In genomic region chr11:128837627-128838026, GRCh38 we compare ENCODE assay signal across 14 cellular contexts. TPM values are rescaled to one million over a fixed set of nuclear protein-coding genes. Genes with fewer than 3 reads are reported as not detected.
DNase-seq lines count a peak whose midpoint lies in the region; ATAC-seq and TF ChIP-seq lines count a peak whose summit lies in the region.
"Had no signal": no experiment of that assay in that cellular context is flagged by ENCODE, and none has a peak within 500 bp of the region (broad histone marks: within the 10 kb centered on the region; RNA-seq: fewer than 3 reads in every experiment).

No MANE protein-coding gene starts in this region.

- peak; percentile 58 for DNase-seq in cardiac septum (ENCODE audit: low spot score)
- DNase-seq in Right ventricle myocardium superior, result no peak
- DNase-seq in activated CD8-positive, alpha-beta T cell treated with anti-CD3 and anti-CD28 coated beads for 36 hours, result peak; percentile 30
- peak; percentile 32 to 36 (median 35) for DNase-seq in immature natural killer cell
- no peak for DNase-seq in foreskin melanocyte
- DNase-seq in SK-N-SH, result no peak
- DNase-seq: esophagus squamous epithelium; NCI-H1092 treated with DMSO at 0.1 percent for 48 hours; stimulated activated CD4-positive, alpha-beta T cell treated with anti-CD3 and anti-CD28 coated beads, Interleukin-4, amount 100 ng/mL, for 1 hour; stimulated activated naive CD4-positive, alpha-beta T cell had no signal

- 84% methylated on average over 4 of the region's 4 CpGs for WGBS in SK-N-SH (ENCODE audit: low lambda C conversion rate)

- no peaks in the 10 kb centered on the region for H3K9me2 ChIP-seq in SK-N-SH

- no peak overlapping the region for H2AFZ ChIP-seq in SK-N-SH (ENCODE audit: low read depth)

- TF ChIP-seq CTCF in activated CD8-positive, alpha-beta T cell treated with anti-CD3 and anti-CD28 coated beads for 36 hours (IDR thresholded peaks at IDR 0.05), result no peak
- TF ChIP-seq CTCF in SK-N-SH (IDR thresholded peaks at IDR 0.05), result no peak

- peaks cover 22% of the 10 kb centered on the region for H3K4me1 Mint-ChIP-seq in activated CD8-positive, alpha-beta T cell treated with anti-CD3 and anti-CD28 coated beads for 36 hours (ENCODE audit: low read depth)
- peaks cover 48 to 58% of the 10 kb centered on the region in 2 donors for H3K4me1 Mint-ChIP-seq in immature natural killer cell

- no peaks in the 10 kb centered on the region for H3K36me3 Mint-ChIP-seq in activated CD8-positive, alpha-beta T cell treated with anti-CD3 and anti-CD28 coated beads for 36 hours (ENCODE audit: low read depth)
- peaks cover 0 to 15% (median 14%) of the 10 kb centered on the region in 3 donors for H3K36me3 Mint-ChIP-seq in immature natural killer cell

- no peak overlapping the region for H3K27ac ChIP-seq in SK-N-SH (ENCODE audit: low read depth in 2 of 2, low read length in 1 of 2)

- H3K9me3 Mint-ChIP-seq in activated CD8-positive, alpha-beta T cell treated with anti-CD3 and anti-CD28 coated beads for 36 hours, result no peaks in the 10 kb centered on the region
- H3K9me3 Mint-ChIP-seq in immature natural killer cell, result no peaks in the 10 kb centered on the region
- H3K9me3 Mint-ChIP-seq: central memory CD8-positive, alpha-beta T cell had no signal

- H3K36me3 ChIP-seq in SK-N-SH (replicated peaks in 1 of 2; ENCODE audit: control insufficient read depth in 1 of 2, insufficient read depth in 2 of 2, low read length in 1 of 2), result no peaks in the 10 kb centered on the region
- H3K36me3 ChIP-seq: esophagus squamous epithelium had no signal

- no peak overlapping the region for H3K27ac Mint-ChIP-seq in activated CD8-positive, alpha-beta T cell treated with anti-CD3 and anti-CD28 coated beads for 36 hours
- H3K27ac Mint-ChIP-seq in immature natural killer cell, result peak overlapping the region in 2 of 6 donors; percentile 41 to 57

- H3K4me3 ChIP-seq in SK-N-SH (ENCODE audit: low read depth in 2 of 2, low read length in 1 of 2), result no peak overlapping the region
- H3K4me3 ChIP-seq: esophagus squamous epithelium had no signal

- no peak for TF ChIP-seq RAD21 in SK-N-SH (IDR thresholded peaks at IDR 0.05; ENCODE audit: low read length)

- CTCF ChIA-PET in activated CD8-positive, alpha-beta T cell treated with anti-CD3 and anti-CD28 coated beads for 36 hours (lab: Charles Lee), result interaction anchor here (0.7 to 1.1 kb wide), 2 partner anchors 11 to 170 kb away, joined by 3 to 4 read pairs; no protein-coding TSS in a partner anchor
- CTCF ChIA-PET in SK-N-SH (lab: Yijun Ruan, JAX), result interaction anchor here (1.4 to 1.9 kb wide), 2 partner anchors 666 to 680 kb away, joined by 3 to 8 read pairs; no protein-coding TSS in a partner anchor

- TF ChIP-seq EP300 in SK-N-SH (IDR thresholded peaks at IDR 0.05; ENCODE audit: borderline replicate concordance in 1 of 2, low read depth in 1 of 2, low read length in 1 of 2), result no peak

- H3K4me2 ChIP-seq in SK-N-SH, result no peak overlapping the region

- H3K4me1 ChIP-seq in SK-N-SH (ENCODE audit: control insufficient read depth in 1 of 2, insufficient read depth in 2 of 2, low read depth in 1 of 2, low read length in 1 of 2), result no peaks in the 10 kb centered on the region

- intact Hi-C loops in cardiac septum (cut with DNase I), result loop anchor here (10.0 kb wide), 1 partner anchor 543 kb away; no protein-coding TSS in a partner anchor
- intact Hi-C loops in Right ventricle myocardium superior (cut with DNase I), result no loop called here
- intact Hi-C loops in activated CD8-positive, alpha-beta T cell treated with anti-CD3 and anti-CD28 coated beads for 36 hours (cut with micrococcal nuclease), result loop anchor here (10.0 kb wide), 1 partner anchor 553 kb away; no protein-coding TSS in a partner anchor

- H3K27me3 Mint-ChIP-seq in activated CD8-positive, alpha-beta T cell treated with anti-CD3 and anti-CD28 coated beads for 36 hours, result no peaks in the 10 kb centered on the region
- peaks cover 0 to 6% (median 2%) of the 10 kb centered on the region in 3 donors for H3K27me3 Mint-ChIP-seq in immature natural killer cell (ENCODE audit: low read depth in 3 of 3)
- H3K27me3 Mint-ChIP-seq: central memory CD8-positive, alpha-beta T cell had no signal

- no peaks in the 10 kb centered on the region for H3F3A ChIP-seq in SK-N-SH (replicated peaks; ENCODE audit: insufficient read depth)

- H3K9ac ChIP-seq in SK-N-SH, result no peak overlapping the region

- no peak overlapping the region for H3K4me3 Mint-ChIP-seq in activated CD8-positive, alpha-beta T cell treated with anti-CD3 and anti-CD28 coated beads for 36 hours
- peak overlapping the region in 4 of 5 donors; percentile 23 to 39 (median 34) for H3K4me3 Mint-ChIP-seq in immature natural killer cell
- H3K4me3 Mint-ChIP-seq: central memory CD8-positive, alpha-beta T cell had no signal

- ATAC-seq in Right ventricle myocardium superior (ENCODE audit: poor library complexity), result no peak
- no peak for ATAC-seq in activated CD8-positive, alpha-beta T cell treated with anti-CD3 and anti-CD28 coated beads for 36 hours
- no peak for ATAC-seq in HG03039 (IDR thresholded peaks at IDR 0.05; ENCODE audit: unreplicated experiment)
- ATAC-seq in HG02678 (IDR thresholded peaks at IDR 0.05; ENCODE audit: unreplicated experiment), result no peak

- no peaks in the 10 kb centered on the region for H4K20me1 ChIP-seq in SK-N-SH (ENCODE audit: insufficient read depth)

- H3K79me2 ChIP-seq in SK-N-SH (ENCODE audit: insufficient read depth), result no peaks in the 10 kb centered on the region

- POLR2A ChIA-PET in activated CD8-positive, alpha-beta T cell treated with anti-CD3 and anti-CD28 coated beads for 36 hours (lab: Charles Lee), result no interaction called here
- POLR2A ChIA-PET in SK-N-SH (lab: Yijun Ruan, JAX), result interaction anchor here (0.6 kb wide), 1 partner anchor 730 kb away, joined by 3 read pairs; no protein-coding TSS in a partner anchor

- H3K9me3 ChIP-seq in SK-N-SH, result no peaks in the 10 kb centered on the region
- H3K9me3 ChIP-seq: esophagus squamous epithelium had no signal

- H3K27me3 ChIP-seq in SK-N-SH (ENCODE audit: insufficient read depth), result no peaks in the 10 kb centered on the region

TF ChIP-seq in SK-N-SH, 30 proteins besides CTCF, POLR2A, EP300 and RAD21 (continues in another document):
- TF ChIP-seq MXI1 (IDR thresholded peaks at IDR 0.05; ENCODE audit: low read depth, low read length) (no peak), NRF1 (IDR thresholded peaks at IDR 0.05; ENCODE audit: low read depth, low read length) (no peak), JUND (IDR thresholded peaks at IDR 0.05) (no peak), NFIC (IDR thresholded peaks at IDR 0.05; ENCODE audit: borderline replicate concordance) (no peak), ZBTB33 (IDR thresholded peaks at IDR 0.05; ENCODE audit: borderline replicate concordance, low read depth) (no peak), RCOR1 (IDR thresholded peaks at IDR 0.05; ENCODE audit: low read length) (no peak), SMC3 (IDR thresholded peaks at IDR 0.05; ENCODE audit: low read depth, low read length) (no peak), TEAD4 (IDR thresholded peaks at IDR 0.05; ENCODE audit: borderline replicate concordance, insufficient read depth) (no peak), FOSL2 (IDR thresholded peaks at IDR 0.05; ENCODE audit: borderline replicate concordance, low read depth) (no peak)
- TF ChIP-seq, protein P1, sequence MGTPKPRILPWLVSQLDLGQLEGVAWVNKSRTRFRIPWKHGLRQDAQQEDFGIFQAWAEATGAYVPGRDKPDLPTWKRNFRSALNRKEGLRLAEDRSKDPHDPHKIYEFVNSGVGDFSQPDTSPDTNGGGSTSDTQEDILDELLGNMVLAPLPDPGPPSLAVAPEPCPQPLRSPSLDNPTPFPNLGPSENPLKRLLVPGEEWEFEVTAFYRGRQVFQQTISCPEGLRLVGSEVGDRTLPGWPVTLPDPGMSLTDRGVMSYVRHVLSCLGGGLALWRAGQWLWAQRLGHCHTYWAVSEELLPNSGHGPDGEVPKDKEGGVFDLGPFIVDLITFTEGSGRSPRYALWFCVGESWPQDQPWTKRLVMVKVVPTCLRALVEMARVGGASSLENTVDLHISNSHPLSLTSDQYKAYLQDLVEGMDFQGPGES (IDR thresholded peaks at IDR 0.05; ENCODE audit: low read depth, low read length), result no peak

RNA-seq across cellular contexts. Expression of gene KCNJ1, which starts 29.5 kb away (rescaled TPM):
- total RNA-seq in cardiac septum (not detected), Right ventricle myocardium superior (not detected)
- not detected for total RNA-seq in activated CD8-positive, alpha-beta T cell treated with anti-CD3 and anti-CD28 coated beads for 36 hours
- polyA plus RNA-seq in immature natural killer cell (not detected), SK-N-SH (2012; rRNA removed) (0.03 TPM in 1 of 2 replicates, not detected in the other)
- under 0.01 and 0.01 TPM in 2 replicates for polyA plus RNA-seq in SK-N-SH (2012; cell fraction: cytosol; rRNA removed)
- polyA plus RNA-seq in SK-N-SH (2012; cell fraction: nucleus; rRNA removed), result 0.21 TPM in 1 of 2 replicates, not detected in the other
- total RNA-seq: HT-29 had no signal

RNA-seq across cellular contexts. Expression of gene KCNJ5, which starts 53.5 kb away (rescaled TPM):
- total RNA-seq in cardiac septum, result 12.1 TPM
- total RNA-seq in Right ventricle myocardium superior, result 4.4 TPM
- total RNA-seq in activated CD8-positive, alpha-beta T cell treated with anti-CD3 and anti-CD28 coated beads for 36 hours, result not detected
- not detected for polyA plus RNA-seq in immature natural killer cell
- polyA plus RNA-seq in SK-N-SH (2012; rRNA removed), result 0.03 TPM in 1 of 2 replicates, not detected in the other
- not detected in 2 replicates for polyA plus RNA-seq in SK-N-SH (2012; cell fraction: cytosol; rRNA removed)
- 0.01 TPM in 1 of 2 replicates, not detected in the other for polyA plus RNA-seq in SK-N-SH (2012; cell fraction: nucleus; rRNA removed)
- total RNA-seq: HT-29 had no signal

Comparison
In these comparisons a context has a peak if more than half of its experiments do, and no peak if none do; other contexts are left out.
1. DNase-seq: peak in cardiac septum (single experiment), activated CD8-positive, alpha-beta T cell treated with anti-CD3 and anti-CD28 coated beads for 36 hours (single experiment) and immature natural killer cell (3 of 3); none in Right ventricle myocardium superior (single experiment), foreskin melanocyte (single experiment) and SK-N-SH (single experiment).